Comparison of ENCODE assay signal across 8 cellular contexts in the genomic region with DNA sequence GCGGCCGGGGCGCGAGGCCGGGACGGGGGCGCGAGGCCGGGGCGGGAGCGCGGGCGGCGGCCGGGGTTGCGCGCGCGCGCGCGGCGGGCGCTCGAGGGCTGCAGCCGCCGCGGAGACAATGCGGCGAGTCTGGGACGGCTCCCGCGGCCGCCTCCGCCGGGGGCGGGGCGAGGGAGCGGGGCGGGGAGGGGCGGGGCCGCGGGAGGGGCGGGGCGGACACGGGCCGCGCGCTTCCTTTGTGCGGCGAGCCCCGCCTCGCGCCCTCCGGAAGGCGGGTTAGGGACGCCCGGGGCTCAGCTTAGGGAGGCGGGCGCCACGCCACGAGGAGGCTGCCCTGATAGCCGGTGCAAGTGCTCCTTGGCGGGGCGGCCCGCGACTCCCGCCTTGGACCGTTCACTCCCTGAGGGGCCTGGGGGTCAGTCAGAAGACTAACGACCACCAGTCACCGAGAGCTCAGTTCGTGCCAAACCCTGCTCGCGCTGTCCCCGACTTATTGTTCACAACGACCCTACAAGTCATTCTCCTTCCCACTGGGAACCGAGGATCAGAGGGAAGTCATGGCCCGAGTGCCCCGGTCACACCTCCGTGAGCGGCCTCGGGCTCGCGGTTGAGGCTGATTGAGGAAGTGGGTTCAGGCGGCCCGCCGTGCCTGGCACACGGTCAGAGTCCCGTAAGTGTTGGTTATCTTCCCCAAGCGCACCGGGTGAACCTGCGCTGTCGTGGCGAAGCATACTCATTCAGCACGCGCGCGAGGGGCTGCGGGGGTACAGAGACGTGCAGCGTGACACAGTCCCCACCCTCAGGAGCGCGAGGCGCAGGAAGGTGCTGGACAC. TPM values are rescaled to one million over a fixed set of nuclear protein-coding genes. Genes with fewer than 3 reads are reported as not detected.
DNase-seq lines count a peak whose midpoint lies in the region; ATAC-seq and TF ChIP-seq lines count a peak whose summit lies in the region.

No MANE protein-coding gene starts in this region.

- POLR2A ChIA-PET in activated CD8-positive, alpha-beta T cell treated with anti-CD3 and anti-CD28 coated beads for 36 hours (lab: Charles Lee), result interaction anchor here (1.0 to 2.4 kb wide), 4 partner anchors 11 to 250 kb away, joined by 3 to 6 read pairs (median 4); no protein-coding TSS in a partner anchor

- H3K27ac Mint-ChIP-seq in activated CD8-positive, alpha-beta T cell treated with anti-CD3 and anti-CD28 coated beads for 36 hours, result peak overlapping the region; percentile 92

- CTCF ChIA-PET in activated CD8-positive, alpha-beta T cell treated with anti-CD3 and anti-CD28 coated beads for 36 hours (lab: Charles Lee), result interaction anchor here (1.6 kb wide), 1 partner anchor 14 kb away, joined by 6 read pairs; no protein-coding TSS in a partner anchor

- peaks cover 45% of the 10 kb centered on the region for H3K4me1 Mint-ChIP-seq in activated CD8-positive, alpha-beta T cell treated with anti-CD3 and anti-CD28 coated beads for 36 hours (ENCODE audit: low read depth)

- DNase-seq in CD1c-positive myeloid dendritic cell (ENCODE audit: extremely low spot score), result peak; percentile 91
- DNase-seq in NCI-H774 (lab: John Stamatoyannopoulos, UW), result peak; percentile 95
- peak; percentile 82 for DNase-seq in activated CD8-positive, alpha-beta T cell treated with anti-CD3 and anti-CD28 coated beads for 36 hours
- peak; percentile 71 for DNase-seq in effector CD4-positive, alpha-beta T cell
- peak; percentile 83 to 85 for DNase-seq in lung microvascular endothelial cell (ENCODE audit: low read depth in 2 of 2)
- DNase-seq in stimulated activated CD4-positive, alpha-beta T cell treated with anti-CD3 and anti-CD28 coated beads, TNF-alpha, amount 100 ng/mL, for 4 hours (ENCODE audit: low read depth in 3 of 3), result peak; percentile 62 to 69 (median 66)

- H3K9me3 Mint-ChIP-seq in activated CD8-positive, alpha-beta T cell treated with anti-CD3 and anti-CD28 coated beads for 36 hours, result no peaks in the 10 kb centered on the region

- no peaks in the 10 kb centered on the region for H3K27me3 Mint-ChIP-seq in activated CD8-positive, alpha-beta T cell treated with anti-CD3 and anti-CD28 coated beads for 36 hours

- intact Hi-C loops in activated CD8-positive, alpha-beta T cell treated with anti-CD3 and anti-CD28 coated beads for 36 hours (cut with micrococcal nuclease), result no loop called here

- ATAC-seq in GM19372 (IDR thresholded peaks at IDR 0.05; ENCODE audit: low read depth, unreplicated experiment), result peak; percentile 86
- peak; percentile 76 for ATAC-seq in HG03460 (IDR thresholded peaks at IDR 0.05; ENCODE audit: unreplicated experiment)
- ATAC-seq in activated CD8-positive, alpha-beta T cell treated with anti-CD3 and anti-CD28 coated beads for 36 hours, result peak; percentile 87

- TF ChIP-seq CTCF in activated CD8-positive, alpha-beta T cell treated with anti-CD3 and anti-CD28 coated beads for 36 hours (IDR thresholded peaks at IDR 0.05), result no peak

- H3K4me3 Mint-ChIP-seq in activated CD8-positive, alpha-beta T cell treated with anti-CD3 and anti-CD28 coated beads for 36 hours, result peak overlapping the region; percentile 91

- peaks cover 28% of the 10 kb centered on the region for H3K36me3 Mint-ChIP-seq in activated CD8-positive, alpha-beta T cell treated with anti-CD3 and anti-CD28 coated beads for 36 hours (ENCODE audit: low read depth)

RNA-seq across cellular contexts. Expression of gene A3GALT2, which starts 29.1 kb away (rescaled TPM):
- not detected for total RNA-seq in activated CD8-positive, alpha-beta T cell treated with anti-CD3 and anti-CD28 coated beads for 36 hours
- total RNA-seq in lung microvascular endothelial cell, result not detected in 2 replicates

Comparison
In these comparisons a context has a peak if more than half of its experiments do, and no peak if none do; other contexts are left out.
1. Peak in every context shown above with its lines: DNase-seq and ATAC-seq.